ENCODE assay signal across 10 cellular contexts in the genomic region with DNA sequence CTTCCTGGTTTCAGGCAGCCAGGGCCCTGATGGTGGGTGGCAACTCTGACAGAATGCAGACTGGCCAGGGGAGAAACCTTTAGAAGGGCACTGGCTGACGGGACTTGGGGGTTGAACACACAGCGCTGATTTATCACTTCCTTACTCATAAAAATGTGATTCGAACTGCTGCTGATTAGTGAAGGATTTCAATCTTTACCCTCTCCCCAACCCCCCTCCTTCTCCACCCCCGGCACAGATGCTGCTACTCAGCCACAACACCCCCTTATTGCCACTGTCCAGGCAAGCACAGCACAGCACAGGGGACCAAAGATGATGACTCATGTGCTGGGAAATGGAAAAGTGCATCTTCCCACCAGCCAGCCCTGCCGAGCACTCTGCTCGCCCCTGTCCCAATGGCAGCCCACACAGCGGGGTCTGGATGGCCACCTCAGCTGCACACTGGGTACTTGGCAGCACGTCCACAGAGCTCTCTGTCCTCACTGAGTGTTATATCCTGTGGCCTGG.
DNase-seq lines count a peak whose midpoint lies in the region; ATAC-seq and TF ChIP-seq lines count a peak whose summit lies in the region.
"Had no signal": no experiment of that assay in that cellular context is flagged by ENCODE, and none has a peak within 500 bp of the region (broad histone marks: within the 10 kb centered on the region; RNA-seq: fewer than 3 reads in every experiment).

No MANE protein-coding gene starts in this region.

- ATAC-seq in left cardiac atrium = peak in 1 of 2 donors; percentile 47
- ATAC-seq: left colon had no signal

- DNase-seq in ELR (ENCODE audit: low read depth) = peak; percentile 72
- peak; percentile 37 for DNase-seq in adipocyte (ENCODE audit: low read depth)
- DNase-seq in left cardiac atrium = peak; percentile 47
- DNase-seq in skeletal muscle cell (ENCODE audit: low read depth) = peak; percentile 94
- no peak for DNase-seq in ecto neural progenitor cell (ENCODE audit: low spot score)
- DNase-seq in osteocyte (ENCODE audit: extremely low spot score, unreplicated experiment) = no peak
- DNase-seq in activated CD8-positive, alpha-beta memory T cell treated with anti-CD3 and anti-CD28 coated beads for 24 hours = no peak
- DNase-seq in NCI-H748 treated with DMSO at 0.1 percent for 48 hours (lab: John Stamatoyannopoulos, UW) = no peak
- DNase-seq: left colon, NCI-H1105 had no signal

- peaks cover 72% of the 10 kb centered on the region for H3K4me1 ChIP-seq in adipocyte (ENCODE audit: control insufficient read depth, insufficient read depth, low read length)

- no peak for TF ChIP-seq CTCF in osteocyte (IDR thresholded peaks at IDR 0.05)

- no peaks in the 10 kb centered on the region for H3K9me3 ChIP-seq in adipocyte (ENCODE audit: control insufficient read depth, low read length)

- intact Hi-C loops in left cardiac atrium (cut with DNase I) = loop anchor here in 1 of 2 donors (10.0 kb wide), 1 partner anchor 59 kb away; no protein-coding TSS in a partner anchor

- no peaks in the 10 kb centered on the region for H3K9me3 Mint-ChIP-seq in osteocyte (ENCODE audit: unreplicated experiment)

- H3K27ac Mint-ChIP-seq in osteocyte (ENCODE audit: unreplicated experiment) = no peak overlapping the region

- H3K4me3 Mint-ChIP-seq in osteocyte (ENCODE audit: unreplicated experiment) = no peak overlapping the region

- no peaks in the 10 kb centered on the region for H3K27me3 ChIP-seq in adipocyte (replicated peaks; ENCODE audit: control insufficient read depth, insufficient read depth, low read length)

- no peaks in the 10 kb centered on the region for H3K27me3 Mint-ChIP-seq in osteocyte (ENCODE audit: unreplicated experiment)

- H3K36me3 Mint-ChIP-seq in osteocyte (ENCODE audit: unreplicated experiment) = peaks cover 10% of the 10 kb centered on the region

- peaks cover 24% of the 10 kb centered on the region for H3K4me1 Mint-ChIP-seq in osteocyte (ENCODE audit: unreplicated experiment)

- H3K4me3 ChIP-seq in adipocyte (ENCODE audit: low read length) (peak overlapping the region; percentile 47), skeletal muscle cell (ENCODE audit: low read depth, low read length) (no peak overlapping the region)

- H3K9ac ChIP-seq in adipocyte (ENCODE audit: low read length) = peak overlapping the region; percentile 68

- H3K36me3 ChIP-seq in adipocyte (ENCODE audit: control insufficient read depth, insufficient read depth, low read length, severe bottlenecking) = no peaks in the 10 kb centered on the region

Comparison
In these comparisons a context has a peak if more than half of its experiments do, and no peak if none do; other contexts are left out.
1. DNase-seq: peak in ELR (single experiment), adipocyte (single experiment), left cardiac atrium (single experiment) and skeletal muscle cell (single experiment); none in ecto neural progenitor cell (single experiment), osteocyte (single experiment), activated CD8-positive, alpha-beta memory T cell treated with anti-CD3 and anti-CD28 coated beads for 24 hours (single experiment) and NCI-H748 treated with DMSO at 0.1 percent for 48 hours (single experiment).